Comparison of ENCODE assay signal across 15 cellular contexts in the genomic region with DNA sequence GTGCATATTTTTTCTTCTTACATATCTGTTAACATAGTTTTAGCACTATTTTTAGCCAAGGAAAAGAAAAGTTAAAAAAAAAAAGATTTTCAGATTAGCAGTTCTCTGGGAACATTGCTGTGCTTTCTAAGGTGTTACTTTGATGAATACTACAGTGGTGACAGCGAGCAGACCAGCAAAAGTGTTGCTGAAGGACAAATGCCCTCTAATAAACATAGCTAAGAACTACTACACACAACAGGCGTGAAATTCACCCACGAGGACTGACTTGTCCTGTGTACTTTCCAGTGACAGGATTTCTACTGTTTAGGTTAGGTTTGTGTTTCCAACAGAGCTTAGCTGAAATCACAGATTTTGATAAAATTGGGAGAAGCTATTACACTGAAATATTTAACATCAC.
DNase-seq lines count a peak whose midpoint lies in the region; ATAC-seq and TF ChIP-seq lines count a peak whose summit lies in the region.
"Had no signal": no experiment of that assay in that cellular context is flagged by ENCODE, and none has a peak within 500 bp of the region (broad histone marks: within the 10 kb centered on the region; RNA-seq: fewer than 3 reads in every experiment).

No MANE protein-coding gene starts in this region.

- no peak for TF ChIP-seq POLR2A in HCT116 (IDR thresholded peaks at IDR 0.05; ENCODE audit: borderline replicate concordance, extremely low read depth, insufficient read depth, insufficient read length)

- H3K4me3 ChIP-seq in HCT116 (replicated peaks in 1 of 2; ENCODE audit: low read depth in 1 of 2, low read length in 2 of 2) (no peak overlapping the region), cardiac muscle cell (no peak overlapping the region), left ventricle myocardium inferior (no peak overlapping the region), mesendoderm (ENCODE audit: low read length) (no peak overlapping the region)
- H3K4me3 ChIP-seq: BLaER1 treated with 17β-estradiol and CSF1 and Interleukin-3, amounts not matched to agents 10 nM and 100 nM; GM23338 had no signal

- H3K9me3 ChIP-seq in HCT116 (ENCODE audit: control insufficient read depth in 1 of 2, insufficient read depth in 1 of 2, low read depth in 1 of 2, low read length in 2 of 2) (no peaks in the 10 kb centered on the region), cardiac muscle cell (ENCODE audit: low read depth) (no peaks in the 10 kb centered on the region), left ventricle myocardium inferior (replicated peaks) (no peaks in the 10 kb centered on the region)
- H3K9me3 ChIP-seq: BLaER1 treated with 17β-estradiol and CSF1 and Interleukin-3, amounts not matched to agents 10 nM and 100 nM had no signal

- H3K79me2 ChIP-seq in HCT116 (ENCODE audit: insufficient read depth, low read length) (no peaks in the 10 kb centered on the region), mesendoderm (ENCODE audit: control insufficient read depth, insufficient read depth, low read length) (no peaks in the 10 kb centered on the region)

- no peak overlapping the region for H2BK120ac ChIP-seq in mesendoderm (ENCODE audit: low read depth, low read length)

- no peak overlapping the region for H3K4me2 ChIP-seq in HCT116 (ENCODE audit: low read length)
- H3K4me2 ChIP-seq in mesendoderm (ENCODE audit: low read length): no peak overlapping the region
- H3K4me2 ChIP-seq: BLaER1 treated with 17β-estradiol and CSF1 and Interleukin-3, amounts not matched to agents 10 nM and 100 nM; GM23338 had no signal

- BruUV-seq in HCT116 (replicated peaks; lab: Mats Ljungman, UMichigan): no TSS peak

- H3K79me1 ChIP-seq in mesendoderm (ENCODE audit: low read length): no peaks in the 10 kb centered on the region

- RAD21 ChIA-PET in HCT116 (lab: Charles Lee; ENCODE audit: low non-redundant PET in 1 of 2, low total read pairs in 2 of 2, uncharacterized antibody in 2 of 2, unreplicated experiment in 2 of 2): no interaction called here

- DNase-seq in HCT116 (ENCODE audit: low read depth, low spot score) (no peak), cardiac muscle cell (ENCODE audit: low read depth in 1 of 2, low spot score in 1 of 2) (peak in 1 of 2 donors; percentile 78), left ventricle myocardium inferior (no peak), mesendoderm (peak; percentile 8), DMS79 (lab: John Stamatoyannopoulos, UW) (no peak)
- DNase-seq: Calu3; CD8-positive, alpha-beta T cell; DND-41; EL; HCEC 1CT; HFFc6; IMR-90 had no signal

- no peak overlapping the region for H2BK5ac ChIP-seq in mesendoderm (ENCODE audit: low read length)

- H4K20me1 ChIP-seq in HCT116 (ENCODE audit: insufficient read depth): no peaks in the 10 kb centered on the region
- H4K20me1 ChIP-seq: BLaER1 treated with 17β-estradiol and CSF1 and Interleukin-3, amounts not matched to agents 10 nM and 100 nM had no signal

- no peak overlapping the region for H2AK5ac ChIP-seq in mesendoderm (ENCODE audit: low read length)

- no peak overlapping the region for H4K8ac ChIP-seq in mesendoderm (ENCODE audit: low read depth, low read length)

- H3K9ac ChIP-seq in HCT116 (ENCODE audit: low read length): no peak overlapping the region
- H3K9ac ChIP-seq in mesendoderm (ENCODE audit: low read length): no peak overlapping the region
- H3K9ac ChIP-seq: BLaER1 treated with 17β-estradiol and CSF1 and Interleukin-3, amounts not matched to agents 10 nM and 100 nM had no signal

- H3K4me1 ChIP-seq in HCT116 (ENCODE audit: control insufficient read depth in 1 of 2, insufficient read depth in 2 of 2, low read length in 2 of 2): no peaks in the 10 kb centered on the region
- H3K4me1 ChIP-seq in cardiac muscle cell (ENCODE audit: low read depth): peaks cover 29% of the 10 kb centered on the region
- no peaks in the 10 kb centered on the region for H3K4me1 ChIP-seq in left ventricle myocardium inferior
- no peaks in the 10 kb centered on the region for H3K4me1 ChIP-seq in mesendoderm (ENCODE audit: control insufficient read depth, low read depth, low read length)
- H3K4me1 ChIP-seq: BLaER1 treated with 17β-estradiol and CSF1 and Interleukin-3, amounts not matched to agents 10 nM and 100 nM had no signal

- H3K9me2 ChIP-seq in HCT116 (ENCODE audit: insufficient read depth): no peaks in the 10 kb centered on the region

- peak overlapping the region; percentile 64 for H2AFZ ChIP-seq in HCT116 (ENCODE audit: low read depth, low read length, poor library complexity, severe bottlenecking)
- H2AFZ ChIP-seq: GM23338 had no signal

- no CpG with 5 or more reads among the region's 3 CpGs for WGBS in mesendoderm (ENCODE audit: extremely low coverage, insufficient coverage, low lambda C conversion rate)

- CTCF ChIA-PET in HCT116 (lab: Charles Lee): no interaction called here

- no peak overlapping the region for H3K23ac ChIP-seq in mesendoderm (ENCODE audit: low read length)

- TF ChIP-seq RAD21 in HCT116 (IDR thresholded peaks at IDR 0.05; ENCODE audit: low read depth): no peak

- no peak overlapping the region for H3K4ac ChIP-seq in mesendoderm (ENCODE audit: low read depth, low read length)

- POLR2A ChIA-PET in HCT116 (lab: Charles Lee): no interaction called here

- H3K56ac ChIP-seq in mesendoderm (ENCODE audit: low read length): no peak overlapping the region

- no peak for ATAC-seq in HCT116
- ATAC-seq in HG03571 (IDR thresholded peaks at IDR 0.05; ENCODE audit: unreplicated experiment): no peak
- ATAC-seq: CD8-positive, alpha-beta T cell; GM23338 had no signal

- no peaks in the 10 kb centered on the region for H3K36me3 ChIP-seq in HCT116 (ENCODE audit: control insufficient read depth in 1 of 2, insufficient read depth in 2 of 2, low read length in 2 of 2)
- H3K36me3 ChIP-seq in cardiac muscle cell: no peaks in the 10 kb centered on the region
- no peaks in the 10 kb centered on the region for H3K36me3 ChIP-seq in left ventricle myocardium inferior
- H3K36me3 ChIP-seq in mesendoderm (ENCODE audit: control insufficient read depth, insufficient read depth, low read length): no peaks in the 10 kb centered on the region
- H3K36me3 ChIP-seq: BLaER1 treated with 17β-estradiol and CSF1 and Interleukin-3, amounts not matched to agents 10 nM and 100 nM had no signal

- intact Hi-C loops in HCT116 (cut with micrococcal nuclease) (no loop called here), left ventricle myocardium inferior (cut with micrococcal nuclease) (no loop called here)

- H3K27me3 ChIP-seq in HCT116 (ENCODE audit: insufficient read depth, low read length) (no peaks in the 10 kb centered on the region), cardiac muscle cell (no peaks in the 10 kb centered on the region), left ventricle myocardium inferior (ENCODE audit: low read depth) (no peaks in the 10 kb centered on the region), mesendoderm (ENCODE audit: insufficient read depth, low read length, poor library complexity) (no peaks in the 10 kb centered on the region)
- H3K27me3 ChIP-seq: BLaER1 treated with 17β-estradiol and CSF1 and Interleukin-3, amounts not matched to agents 10 nM and 100 nM had no signal

- TF ChIP-seq CTCF in HCT116 (IDR thresholded peaks at IDR 0.05 in 2 of 3, conservative IDR thresholded peaks at IDR 0.05 in 1 of 3; ENCODE audit: borderline replicate concordance in 1 of 3, insufficient read depth in 1 of 3, low read depth in 2 of 3, low read length in 2 of 3): no peak
- TF ChIP-seq CTCF in cardiac muscle cell (IDR thresholded peaks at IDR 0.05; ENCODE audit: low read depth, low read length): no peak
- TF ChIP-seq CTCF in left ventricle myocardium inferior (IDR thresholded peaks at IDR 0.05; ENCODE audit: borderline replicate concordance): no peak

- H3K27ac ChIP-seq in HCT116 (ENCODE audit: low read depth, low read length) (no peak overlapping the region), cardiac muscle cell (peak overlapping the region; percentile 49), left ventricle myocardium inferior (replicated peaks) (peak overlapping the region; percentile 54), mesendoderm (ENCODE audit: low read depth, low read length) (no peak overlapping the region)
- H3K27ac ChIP-seq: BLaER1 treated with 17β-estradiol and CSF1 and Interleukin-3, amounts not matched to agents 10 nM and 100 nM had no signal

- H2BK15ac ChIP-seq in mesendoderm (replicated peaks; ENCODE audit: low read depth): no peak overlapping the region

- no peak overlapping the region for H4K5ac ChIP-seq in mesendoderm (ENCODE audit: low read length)

- no peak overlapping the region for H3K18ac ChIP-seq in mesendoderm (ENCODE audit: low read length)

TF ChIP-seq in HCT116, 20 proteins besides CTCF, POLR2A, EP300 and RAD21:
- TF ChIP-seq, protein P1, sequence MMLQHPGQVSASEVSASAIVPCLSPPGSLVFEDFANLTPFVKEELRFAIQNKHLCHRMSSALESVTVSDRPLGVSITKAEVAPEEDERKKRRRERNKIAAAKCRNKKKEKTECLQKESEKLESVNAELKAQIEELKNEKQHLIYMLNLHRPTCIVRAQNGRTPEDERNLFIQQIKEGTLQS (IDR thresholded peaks at IDR 0.05): no peak
- no peak for TF ChIP-seq POLR2AphosphoS5 (IDR thresholded peaks at IDR 0.05; ENCODE audit: low read depth, low read length)
- TF ChIP-seq, protein P2, sequence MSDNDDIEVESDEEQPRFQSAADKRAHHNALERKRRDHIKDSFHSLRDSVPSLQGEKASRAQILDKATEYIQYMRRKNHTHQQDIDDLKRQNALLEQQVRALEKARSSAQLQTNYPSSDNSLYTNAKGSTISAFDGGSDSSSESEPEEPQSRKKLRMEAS (IDR thresholded peaks at IDR 0.05): no peak
- no peak for TF ChIP-seq ZFX (IDR thresholded peaks at IDR 0.05)
- no peak for TF ChIP-seq EZH2 (IDR thresholded peaks at IDR 0.05)
- TF ChIP-seq EGR1 (IDR thresholded peaks at IDR 0.05; ENCODE audit: low read depth): no peak
- TF ChIP-seq YY1 (IDR thresholded peaks at IDR 0.05; ENCODE audit: extremely low read depth, insufficient replicate concordance, low read depth, low read length): no peak
- no peak for TF ChIP-seq ELF1 (IDR thresholded peaks at IDR 0.05; ENCODE audit: borderline replicate concordance, low read depth)
- no peak for TF ChIP-seq JUND (IDR thresholded peaks at IDR 0.05)
- TF ChIP-seq SP1 (IDR thresholded peaks at IDR 0.05; ENCODE audit: low read depth): no peak
- TF ChIP-seq ZNF274 (IDR thresholded peaks at IDR 0.05; ENCODE audit: low read depth, low read length): no peak
- no peak for TF ChIP-seq CBX3 (IDR thresholded peaks at IDR 0.05; ENCODE audit: low read depth)
- no peak for TF ChIP-seq TCF7L2 (IDR thresholded peaks at IDR 0.05; ENCODE audit: borderline replicate concordance, extremely low read depth, insufficient read depth, insufficient read length)
- TF ChIP-seq EZH2phosphoT487 (IDR thresholded peaks at IDR 0.05; ENCODE audit: borderline replicate concordance): no peak
- no peak for TF ChIP-seq FOSL1 (IDR thresholded peaks at IDR 0.05; ENCODE audit: low read depth)
TF ChIP-seq in HCT116: peak in this region for 0.

Comparison
In these comparisons a context has a peak if more than half of its experiments do, and no peak if none do; other contexts are left out.
1. H3K27ac ChIP-seq: peak in cardiac muscle cell (single experiment) and left ventricle myocardium inferior (single experiment); none in HCT116 (single experiment) and mesendoderm (single experiment).